In the genomic region with DNA sequence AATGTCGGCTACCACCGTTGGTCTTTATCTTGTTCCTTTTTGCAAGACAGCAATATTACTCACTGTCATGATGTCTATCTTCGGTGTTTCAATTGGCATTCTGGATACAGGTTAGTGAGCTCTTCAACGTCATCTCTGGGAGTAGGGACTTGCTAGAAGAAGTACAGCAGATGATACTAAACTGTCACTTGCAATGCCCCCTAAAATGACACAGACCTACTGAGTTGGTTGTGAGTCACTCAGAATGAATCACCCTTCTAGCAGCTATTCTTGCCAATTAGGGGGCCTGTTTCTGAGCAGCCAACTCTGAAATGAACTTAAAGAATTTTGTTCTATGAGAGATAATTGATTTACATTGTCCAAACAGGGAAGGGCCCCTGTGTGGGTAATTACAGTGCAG, we compare ENCODE assay signal across 14 cellular contexts.
A peak's percentile ranks its signal among the peaks of the same experiment; 100 is the strongest.
DNase-seq lines count a peak whose midpoint lies in the region; ATAC-seq, FAIRE-seq and TF ChIP-seq lines count a peak whose summit lies in the region.
"Had no signal": no experiment of that assay in that cellular context is flagged by ENCODE, and none has a peak within 500 bp of the region (broad histone marks: within the 10 kb centered on the region; RNA-seq: fewer than 3 reads in every experiment).

No MANE protein-coding gene starts in this region.

- POLR2A ChIA-PET in PC-3 (lab: Charles Lee; ENCODE audit: unreplicated experiment): no interaction called here

- intact Hi-C loops in activated naive CD4-positive, alpha-beta T cell treated with anti-CD3 and anti-CD28 coated beads for 36 hours (cut with micrococcal nuclease): no loop called here
- intact Hi-C loops in PC-3 (cut with micrococcal nuclease) (no loop called here), left ventricle myocardium superior (cut with micrococcal nuclease) (no loop called here), kidney (cut with DNase I) (no loop called here)

- H3K27ac Mint-ChIP-seq in activated naive CD4-positive, alpha-beta T cell treated with anti-CD3 and anti-CD28 coated beads for 36 hours: no peak overlapping the region
- H3K27ac Mint-ChIP-seq: activated CD4-positive, alpha-beta T cell treated with anti-CD3 and anti-CD28 coated beads, Interleukin-2, amount 10 ng/mL, durations not matched to agents 7 days and 5 days; CD4-positive, CD25-positive, alpha-beta regulatory T cell had no signal

- no peaks in the 10 kb centered on the region for H3F3A ChIP-seq in PC-3 (ENCODE audit: low read length, unreplicated experiment)

- peak; percentile 48 for ATAC-seq in PC-3
- ATAC-seq in left ventricle myocardium superior: no peak
- ATAC-seq in HG03175 (IDR thresholded peaks at IDR 0.05; ENCODE audit: unreplicated experiment): no peak

- FAIRE-seq in kidney (lab: Jason Lieb, UNC): no peak
- FAIRE-seq: GM12891 had no signal

- no peak overlapping the region for H2AFZ ChIP-seq in PC-3 (ENCODE audit: low read length)
- H2AFZ ChIP-seq: PC-9 had no signal

- no peaks in the 10 kb centered on the region for H3K9me3 Mint-ChIP-seq in activated naive CD4-positive, alpha-beta T cell treated with anti-CD3 and anti-CD28 coated beads for 36 hours
- H3K9me3 Mint-ChIP-seq: activated CD4-positive, alpha-beta T cell treated with anti-CD3 and anti-CD28 coated beads, Interleukin-2, amount 10 ng/mL, durations not matched to agents 7 days and 5 days; CD4-positive, CD25-positive, alpha-beta regulatory T cell; naive B cell had no signal

- H3K4me1 Mint-ChIP-seq in activated naive CD4-positive, alpha-beta T cell treated with anti-CD3 and anti-CD28 coated beads for 36 hours (ENCODE audit: low read depth): peaks cover 48% of the 10 kb centered on the region

- CTCF ChIA-PET in activated naive CD4-positive, alpha-beta T cell treated with anti-CD3 and anti-CD28 coated beads for 36 hours (lab: Charles Lee): interaction anchor here (0.8 to 1.0 kb wide), 2 partner anchors 253 to 822 kb away, joined by 3 read pairs; no protein-coding TSS in a partner anchor
- CTCF ChIA-PET in PC-3 (lab: Charles Lee): no interaction called here

- no peaks in the 10 kb centered on the region; the same call in 1 of the 2 replicates for H3K36me3 ChIP-seq in PC-3 (ENCODE audit: low read depth, low read length)
- peaks cover 30% of the 10 kb centered on the region for H3K36me3 ChIP-seq in skeletal muscle satellite cell (ENCODE audit: insufficient read depth, low read length)
- peaks cover 9 to 12% of the 10 kb centered on the region in 2 donors for H3K36me3 ChIP-seq in kidney (ENCODE audit: control insufficient read depth in 1 of 2, insufficient read depth in 2 of 2, low read length in 2 of 2)

- peaks cover 36% of the 10 kb centered on the region for H3K79me2 ChIP-seq in PC-3 (ENCODE audit: low read length)

- DNase-seq in activated naive CD4-positive, alpha-beta T cell treated with anti-CD3 and anti-CD28 coated beads for 36 hours: peak; percentile 28
- DNase-seq in activated naive CD4-positive, alpha-beta T cell (lab: John Stamatoyannopoulos, UW): no peak
- peak; percentile 73 for DNase-seq in PC-3
- DNase-seq in dermis blood vessel endothelial cell: peak; percentile 62
- DNase-seq in left ventricle myocardium superior: no peak
- DNase-seq in kidney: no peak
- DNase-seq: activated CD4-positive, alpha-beta T cell treated with anti-CD3 and anti-CD28 coated beads, Interleukin-2, amount 10 ng/mL, durations not matched to agents 7 days and 5 days; CD4-positive, CD25-positive, alpha-beta regulatory T cell; central memory CD4-positive, alpha-beta T cell; naive B cell had no signal

- H3K27me3 ChIP-seq in PC-3 (ENCODE audit: low read length): no peaks in the 10 kb centered on the region
- H3K27me3 ChIP-seq in skeletal muscle satellite cell (ENCODE audit: control insufficient read depth, insufficient read depth, low read length): no peaks in the 10 kb centered on the region

- no peaks in the 10 kb centered on the region for H4K20me1 ChIP-seq in PC-3 (ENCODE audit: low read length)

- H3K36me3 Mint-ChIP-seq in activated naive CD4-positive, alpha-beta T cell treated with anti-CD3 and anti-CD28 coated beads for 36 hours (ENCODE audit: low read depth): peaks cover 32% of the 10 kb centered on the region

- H3K4me3 ChIP-seq in PC-3 (ENCODE audit: low read length): no peak overlapping the region
- peak overlapping the region; percentile 12 for H3K4me3 ChIP-seq in skeletal muscle satellite cell (ENCODE audit: low read length)
- no peak overlapping the region for H3K4me3 ChIP-seq in kidney (ENCODE audit: low read length in 2 of 2)
- H3K4me3 ChIP-seq: PC-9 had no signal

- H3K9me3 ChIP-seq in PC-3 (ENCODE audit: low read length): no peaks in the 10 kb centered on the region
- H3K9me3 ChIP-seq in skeletal muscle satellite cell (replicated peaks; ENCODE audit: low read length): no peaks in the 10 kb centered on the region
- no peaks in the 10 kb centered on the region for H3K9me3 ChIP-seq in kidney (ENCODE audit: control insufficient read depth in 1 of 2, low read length in 2 of 2)

- no peaks in the 10 kb centered on the region for H3K9me2 ChIP-seq in PC-3 (replicated peaks; ENCODE audit: low read length)

- BruUV-seq in PC-3 (replicated peaks; lab: Mats Ljungman, UMichigan): no TSS peak

- H3K27ac ChIP-seq in PC-3 (ENCODE audit: low read length) (no peak overlapping the region), kidney (ENCODE audit: low read depth in 2 of 2, low read length in 2 of 2) (no peak overlapping the region)
- H3K27ac ChIP-seq: PC-9 had no signal

- H3K4me1 ChIP-seq in PC-3 (ENCODE audit: insufficient read depth, low read length) (peaks cover 11% of the 10 kb centered on the region), skeletal muscle satellite cell (ENCODE audit: control insufficient read depth, insufficient read depth, low read length) (peaks cover 25% of the 10 kb centered on the region), kidney (ENCODE audit: control insufficient read depth in 1 of 2, insufficient read depth in 1 of 2, low read depth in 1 of 2, low read length in 2 of 2) (peaks cover 3 to 9% of the 10 kb centered on the region in 2 donors)

- TF ChIP-seq CTCF in PC-3 (conservative IDR thresholded peaks at IDR 0.05; ENCODE audit: low read depth, low read length) (no peak), kidney (IDR thresholded peaks at IDR 0.05; ENCODE audit: borderline replicate concordance, extremely low read depth, insufficient read depth) (no peak)

- H3K27me3 Mint-ChIP-seq in activated naive CD4-positive, alpha-beta T cell treated with anti-CD3 and anti-CD28 coated beads for 36 hours (ENCODE audit: low read depth): no peaks in the 10 kb centered on the region
- H3K27me3 Mint-ChIP-seq: activated CD4-positive, alpha-beta T cell treated with anti-CD3 and anti-CD28 coated beads, Interleukin-2, amount 10 ng/mL, durations not matched to agents 7 days and 5 days; CD4-positive, CD25-positive, alpha-beta regulatory T cell; naive B cell had no signal

- H3K4me3 Mint-ChIP-seq in activated naive CD4-positive, alpha-beta T cell treated with anti-CD3 and anti-CD28 coated beads for 36 hours: no peak overlapping the region
- H3K4me3 Mint-ChIP-seq: activated CD4-positive, alpha-beta T cell treated with anti-CD3 and anti-CD28 coated beads, Interleukin-2, amount 10 ng/mL, durations not matched to agents 7 days and 5 days; naive B cell had no signal

- H3K9ac ChIP-seq in PC-3 (ENCODE audit: low read length) (no peak overlapping the region), skeletal muscle satellite cell (ENCODE audit: low read depth, low read length) (no peak overlapping the region), kidney (ENCODE audit: low read length in 2 of 2) (no peak overlapping the region)

- H3K4me2 ChIP-seq in PC-3 (ENCODE audit: low read length) (peak overlapping the region; percentile 57; the same call in 1 of the 2 replicates), skeletal muscle satellite cell (ENCODE audit: low read length) (peak overlapping the region; percentile 48)
- H3K4me2 ChIP-seq: PC-9 had no signal

Comparison
In these comparisons a context has a peak if more than half of its experiments do, and no peak if none do; other contexts are left out.
1. DNase-seq: peak in activated naive CD4-positive, alpha-beta T cell treated with anti-CD3 and anti-CD28 coated beads for 36 hours (single experiment), PC-3 (single experiment) and dermis blood vessel endothelial cell (single experiment); none in activated naive CD4-positive, alpha-beta T cell (0 of 4), left ventricle myocardium superior (single experiment) and kidney (single experiment).